8 cellular contexts compared by ENCODE assay signal in the genomic region with DNA sequence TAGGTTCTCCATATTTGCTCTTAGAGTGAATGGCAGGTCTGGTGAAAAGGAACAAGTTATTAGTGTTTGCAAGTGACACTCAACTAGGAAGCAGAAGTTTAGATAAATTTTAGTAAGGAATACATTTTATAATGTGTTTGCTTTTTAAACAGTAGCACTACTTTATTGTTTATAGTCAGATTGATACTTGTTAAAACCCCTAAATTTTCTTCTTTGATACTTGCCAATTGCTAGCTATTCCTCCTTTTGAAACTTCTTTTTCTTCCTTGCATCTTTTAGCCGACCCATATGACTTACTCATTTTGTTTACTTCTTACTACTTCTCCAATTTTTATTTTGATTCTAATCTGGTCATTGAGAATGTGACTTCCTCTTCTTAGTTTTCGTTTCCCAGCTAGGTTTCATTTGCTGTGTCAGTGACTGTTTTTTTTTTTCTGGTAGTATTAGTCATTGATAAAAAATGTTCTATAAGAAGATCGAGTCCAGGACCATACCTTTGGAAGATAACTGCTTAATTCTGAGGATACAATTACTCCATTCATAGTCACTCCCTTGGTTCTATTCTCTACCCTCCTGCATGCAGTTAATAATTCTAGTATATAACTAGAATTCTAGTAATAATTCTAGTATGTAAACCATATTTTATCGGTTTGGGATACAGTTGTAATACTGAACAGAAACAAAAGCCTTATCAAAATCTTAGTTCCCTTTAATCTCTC. TPM values are rescaled to one million over a fixed set of nuclear protein-coding genes. Genes with fewer than 3 reads are reported as not detected.
DNase-seq lines count a peak whose midpoint lies in the region; TF ChIP-seq lines count a peak whose summit lies in the region.

No MANE protein-coding gene starts in this region.

- peaks cover 0 to 21% (median 7%) of the 10 kb centered on the region in 4 donors for H3K4me1 ChIP-seq in Peyer's patch

- TF ChIP-seq POLR2A in Peyer's patch (IDR thresholded peaks at IDR 0.05), result no peak

- CTCF ChIA-PET in HEK293T (lab: Yijun Ruan, JAX), result no interaction called here

- peak overlapping the region in 3 of 4 donors; percentile 1 to 59 (median 28) for H3K27ac ChIP-seq in Peyer's patch

- H3K36me3 ChIP-seq in Peyer's patch, result no peaks in the 10 kb centered on the region

- POLR2A ChIA-PET in HEK293T (lab: Yijun Ruan, JAX), result no interaction called here

- H3K27me3 ChIP-seq in Peyer's patch, result no peaks in the 10 kb centered on the region

- no peaks in the 10 kb centered on the region for H3K9me3 ChIP-seq in Peyer's patch

- TF ChIP-seq CTCF in GM10266 (IDR thresholded peaks at IDR 0.05; ENCODE audit: control insufficient read depth, insufficient read depth, low read depth, missing control alignments) (no peak), Peyer's patch (IDR thresholded peaks at IDR 0.05) (no peak), fibroblast of mammary gland (conservative IDR thresholded peaks at IDR 0.05; ENCODE audit: control insufficient read depth, insufficient read depth, low read depth, low read length) (no peak)

- DNase-seq in GM10266 (ENCODE audit: extremely low spot score) (peak; percentile 50), HEK293T (ENCODE audit: extremely low spot score) (no peak), Peyer's patch (no peak), fibroblast of mammary gland (ENCODE audit: low read depth) (peak; percentile 48), NK-92 (lab: John Stamatoyannopoulos, UW; ENCODE audit: unreplicated experiment) (no peak), NCI-H1105 treated with DMSO at 0.1 percent for 48 hours (lab: John Stamatoyannopoulos, UW) (no peak), NCI-H1092 treated with DMSO at 0.1 percent for 48 hours (lab: John Stamatoyannopoulos, UW) (no peak), islet precursor cell (no peak)

- no peak overlapping the region for H3K4me3 ChIP-seq in Peyer's patch
- H3K4me3 ChIP-seq in fibroblast of mammary gland (ENCODE audit: control insufficient read depth, low read depth, low read length), result no peak overlapping the region

TF ChIP-seq in HEK293T, 16 proteins besides CTCF, POLR2A, EP300 and RAD21:
- TF ChIP-seq ZNF384 (IDR thresholded peaks at IDR 0.05) (peak; percentile 43; the same call in 1 of the 2 replicates), TARDBP (IDR thresholded peaks at IDR 0.05) (no peak)

RNA-seq across cellular contexts. Expression of a gene that starts 2.7 kb away (rescaled TPM):
- total RNA-seq in Peyer's patch, result 10 to 100 TPM; 27.0 to 48.7 (median 33.5) TPM

Comparison
In these comparisons a context has a peak if more than half of its experiments do, and no peak if none do; other contexts are left out.
1. DNase-seq: peak in GM10266 (single experiment) and fibroblast of mammary gland (single experiment); none in HEK293T (single experiment), Peyer's patch (0 of 3), NK-92 (single experiment), NCI-H1105 treated with DMSO at 0.1 percent for 48 hours (single experiment), NCI-H1092 treated with DMSO at 0.1 percent for 48 hours (single experiment) and islet precursor cell (single experiment).